Comparison of ENCODE assay signal across 30 cellular contexts in the genomic region with DNA sequence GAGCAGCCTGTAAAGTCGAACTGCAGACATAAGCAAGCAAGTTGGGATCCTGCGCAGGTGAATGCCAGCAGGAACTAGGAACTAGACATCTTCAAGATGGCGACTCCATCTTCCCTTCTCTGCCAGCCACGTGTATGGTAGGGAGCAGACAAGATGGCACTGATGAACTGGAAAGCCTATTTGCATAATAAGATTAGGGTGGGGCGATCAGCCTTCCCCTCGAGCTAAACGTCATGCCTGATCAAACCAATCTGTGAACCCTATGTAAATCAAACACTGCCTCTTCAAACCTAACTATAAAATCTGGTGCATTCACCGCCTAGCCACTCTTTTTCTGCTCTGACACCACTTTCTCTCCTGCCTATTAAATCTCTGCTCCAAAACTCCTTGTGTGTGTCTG. TPM values are rescaled to one million over a fixed set of nuclear protein-coding genes. Genes with fewer than 3 reads are reported as not detected.
"Had no signal": no experiment of that assay in that cellular context is flagged by ENCODE, and none has a peak within 500 bp of the region (broad histone marks: within the 10 kb centered on the region; RNA-seq: fewer than 3 reads in every experiment).

No MANE protein-coding gene starts in this region.

- H3K4me1 Mint-ChIP-seq: memory B cell; naive B cell; stimulated activated effector memory CD8-positive, alpha-beta T cell treated with anti-CD3 and anti-CD28 coated beads, Interleukin-12 subunit alpha, Interleukin-12 subunit beta, amount 100 ng/mL, for 72 hours had no signal

- DNase-seq: colonic mucosa; effector CD8-positive, alpha-beta T cell; endodermal cell; foreskin fibroblast; gastrocnemius medialis; head of caudate nucleus; naive B cell; occipital lobe; ovary; posterior cingulate gyrus; psoas muscle; right cardiac atrium; sigmoid colon; stimulated activated CD4-positive, alpha-beta T cell treated with anti-CD3 and anti-CD28 coated beads, Interleukin-2, amount 100 ng/mL, for 24 hours; stimulated activated CD4-positive, alpha-beta T cell treated with anti-CD3 and anti-CD28 coated beads, Interleukin-4, amount 100 ng/mL, for 24 hours; stimulated activated naive CD4-positive, alpha-beta T cell treated with Interleukin-2 at 50 U/mL for 16 hours; stomach; thyroid gland had no signal

- H3K4me3 Mint-ChIP-seq: dendritic cell treated with granulocyte-macrophage colony-stimulating factor and Interleukin-4, amounts not matched to agents 40 ng/mL and 50 ng/mL, for 4 days; endodermal cell; memory B cell; naive B cell; natural killer cell treated with Interleukin-12 subunit alpha and Interleukin-12 subunit beta and Interleukin-15 and Interleukin-18, amount 100 ng/mL, for 72 hours; stimulated activated effector memory CD8-positive, alpha-beta T cell treated with anti-CD3 and anti-CD28 coated beads, Interleukin-12 subunit alpha, Interleukin-12 subunit beta, amount 100 ng/mL, for 72 hours; type B pancreatic cell had no signal

- H3K4me3 ChIP-seq: colonic mucosa, gastrocnemius medialis, lung, ovary, psoas muscle, sigmoid colon, stomach, thyroid gland had no signal

- H3K27me3 ChIP-seq: colonic mucosa, gastrocnemius medialis, ovary, sigmoid colon, stomach, thyroid gland had no signal

- H3K27ac Mint-ChIP-seq: dendritic cell treated with granulocyte-macrophage colony-stimulating factor and Interleukin-4, amounts not matched to agents 40 ng/mL and 50 ng/mL, for 4 days; endodermal cell; memory B cell; naive B cell; natural killer cell treated with Interleukin-12 subunit alpha and Interleukin-12 subunit beta and Interleukin-15 and Interleukin-18, amount 100 ng/mL, for 72 hours; stimulated activated effector memory CD8-positive, alpha-beta T cell treated with anti-CD3 and anti-CD28 coated beads, Interleukin-12 subunit alpha, Interleukin-12 subunit beta, amount 100 ng/mL, for 72 hours; type B pancreatic cell had no signal

- FAIRE-seq: keratinocyte had no signal

- H3K27ac ChIP-seq: colonic mucosa, epithelial cell of prostate, gastrocnemius medialis, ovary, psoas muscle, sigmoid colon, stomach, thyroid gland had no signal

- H3K36me3 Mint-ChIP-seq: memory B cell; naive B cell; natural killer cell treated with Interleukin-12 subunit alpha and Interleukin-12 subunit beta and Interleukin-15 and Interleukin-18, amount 100 ng/mL, for 72 hours; stimulated activated effector memory CD8-positive, alpha-beta T cell treated with anti-CD3 and anti-CD28 coated beads, Interleukin-12 subunit alpha, Interleukin-12 subunit beta, amount 100 ng/mL, for 72 hours; type B pancreatic cell had no signal

- ATAC-seq: esophagus mucosa; gastrocnemius medialis; left lobe of liver; natural killer cell treated with Interleukin-12 subunit alpha and Interleukin-12 subunit beta and Interleukin-15 and Interleukin-18, amount 100 ng/mL, for 72 hours; psoas muscle; right cardiac atrium; stimulated activated effector memory CD8-positive, alpha-beta T cell treated with anti-CD3 and anti-CD28 coated beads, Interleukin-12 subunit alpha, Interleukin-12 subunit beta, amount 100 ng/mL, for 72 hours had no signal

- H3K4me1 ChIP-seq: colonic mucosa, gastrocnemius medialis, psoas muscle, thyroid gland had no signal

- H3K9me3 ChIP-seq: colonic mucosa, gastrocnemius medialis, ovary, psoas muscle, sigmoid colon, stomach, thyroid gland had no signal

- H3K9me3 Mint-ChIP-seq: dendritic cell treated with granulocyte-macrophage colony-stimulating factor and Interleukin-4, amounts not matched to agents 40 ng/mL and 50 ng/mL, for 4 days; natural killer cell treated with Interleukin-12 subunit alpha and Interleukin-12 subunit beta and Interleukin-15 and Interleukin-18, amount 100 ng/mL, for 72 hours; stimulated activated effector memory CD8-positive, alpha-beta T cell treated with anti-CD3 and anti-CD28 coated beads, Interleukin-12 subunit alpha, Interleukin-12 subunit beta, amount 100 ng/mL, for 72 hours; type B pancreatic cell had no signal

- H3K36me3 ChIP-seq: colonic mucosa, gastrocnemius medialis, ovary, sigmoid colon, stomach, thyroid gland had no signal

RNA-seq across cellular contexts. Expression of a gene that starts 28.1 kb away (rescaled TPM):
- total RNA-seq: glomerular endothelial cell; mononuclear cell; natural killer cell treated with Interleukin-12 subunit alpha and Interleukin-12 subunit beta and Interleukin-15 and Interleukin-18, amount 100 ng/mL, for 72 hours had no signal
